Comparison of ENCODE assay signal across 10 cellular contexts in genomic region chr12:65685514-65685913, GRCh38.
DNase-seq lines count a peak whose midpoint lies in the region; ATAC-seq and TF ChIP-seq lines count a peak whose summit lies in the region.
"Had no signal": no experiment of that assay in that cellular context is flagged by ENCODE, and none has a peak within 500 bp of the region (broad histone marks: within the 10 kb centered on the region; RNA-seq: fewer than 3 reads in every experiment).

No MANE protein-coding gene starts in this region.

- H4K20me1 ChIP-seq in DOHH2 (ENCODE audit: control insufficient read depth, insufficient read depth, low read depth, low read length) (no peaks in the 10 kb centered on the region), KMS-11 (ENCODE audit: insufficient read depth) (no peaks in the 10 kb centered on the region)

- H3K36me3 ChIP-seq in DOHH2 (ENCODE audit: control insufficient read depth, low read length): no peaks in the 10 kb centered on the region
- H3K36me3 ChIP-seq in KMS-11 (ENCODE audit: insufficient read depth): no peaks in the 10 kb centered on the region
- H3K36me3 ChIP-seq in breast epithelium: no peaks in the 10 kb centered on the region
- no peaks in the 10 kb centered on the region for H3K36me3 ChIP-seq in lung (ENCODE audit: control insufficient read depth in 2 of 2, insufficient read depth in 2 of 2, low read length in 2 of 2)
- no peaks in the 10 kb centered on the region for H3K36me3 ChIP-seq in spleen

- no peak overlapping the region for H3K27ac ChIP-seq in DOHH2 (ENCODE audit: low read depth, low read length)
- no peak overlapping the region for H3K27ac ChIP-seq in KMS-11
- no peak overlapping the region for H3K27ac ChIP-seq in breast epithelium
- H3K27ac ChIP-seq in lung (ENCODE audit: low read depth in 1 of 2, low read length in 1 of 2): no peak overlapping the region
- no peak overlapping the region for H3K27ac ChIP-seq in spleen

- no peak overlapping the region for H3K9ac ChIP-seq in KMS-11

- 65 to 71% methylated on average over 4 of the region's 4 CpGs for WGBS in lung, 2 donors
- 68 to 79% (median 70%) methylated on average over 4 of the region's 4 CpGs for WGBS in spleen, 5 donors

- no peak overlapping the region for H2AFZ ChIP-seq in KMS-11 (ENCODE audit: low read depth)

- ATAC-seq in lung (ENCODE audit: insufficient read depth, low FRiP score): peak; percentile 30
- ATAC-seq: stimulated activated naive CD8-positive, alpha-beta T cell treated with anti-CD3 and anti-CD28 coated beads, Interleukin-15, Interleukin-2, amounts not matched to agents 100 U/mL and 50 U/mL, for 24 hours had no signal

- DNase-seq in breast epithelium (ENCODE audit: low spot score in 2 of 2) (no peak), lung (ENCODE audit: low spot score) (no peak), activated gamma-delta T cell treated with Interleukin-2 at 50 U/mL for 16 hours (no peak), COLO829 (ENCODE audit: low spot score) (no peak), spleen (no peak), midbrain (lab: John Stamatoyannopoulos, UW) (no peak)
- DNase-seq: islet precursor cell; stimulated activated naive CD8-positive, alpha-beta T cell treated with anti-CD3 and anti-CD28 coated beads, Interleukin-15, Interleukin-2, amounts not matched to agents 100 U/mL and 50 U/mL, for 24 hours had no signal

- TF ChIP-seq CTCF in DOHH2 (IDR thresholded peaks at IDR 0.05; ENCODE audit: low read depth, low read length, poor library complexity, severe bottlenecking): peak; percentile 60
- peak; percentile 68 for TF ChIP-seq CTCF in KMS-11 (conservative IDR thresholded peaks at IDR 0.05; ENCODE audit: low read depth, low read length)
- peak in 2 of 3 donors; percentile 24 to 31 for TF ChIP-seq CTCF in breast epithelium (IDR thresholded peaks at IDR 0.05)
- TF ChIP-seq CTCF in lung (IDR thresholded peaks at IDR 0.05; ENCODE audit: control extremely low read depth, extremely low read depth): no peak
- peak in 2 of 11 experiments; percentile 28 to 34 for TF ChIP-seq CTCF in spleen (IDR thresholded peaks at IDR 0.05 in 8 of 11, conservative IDR thresholded peaks at IDR 0.05 in 3 of 11)

- H3K4me3 ChIP-seq in DOHH2 (ENCODE audit: low read length) (no peak overlapping the region), KMS-11 (IDR thresholded peaks at IDR 0.05; ENCODE audit: insufficient read depth, low read depth, low read length) (no peak overlapping the region), breast epithelium (no peak overlapping the region), lung (no peak overlapping the region), spleen (no peak overlapping the region)

- TF ChIP-seq POLR2A in breast epithelium (IDR thresholded peaks at IDR 0.05) (no peak), spleen (IDR thresholded peaks at IDR 0.05) (no peak)

- H3K4me1 ChIP-seq in DOHH2 (ENCODE audit: control insufficient read depth, low read length) (no peaks in the 10 kb centered on the region), KMS-11 (ENCODE audit: low read depth, poor library complexity, severe bottlenecking) (no peaks in the 10 kb centered on the region), breast epithelium (no peaks in the 10 kb centered on the region), lung (ENCODE audit: control insufficient read depth in 2 of 2, insufficient read depth in 2 of 2, low read length in 2 of 2) (no peaks in the 10 kb centered on the region), spleen (no peaks in the 10 kb centered on the region)

- no peaks in the 10 kb centered on the region for H3F3A ChIP-seq in DOHH2 (ENCODE audit: control insufficient read depth, insufficient read depth)

- H3K4me2 ChIP-seq in DOHH2 (ENCODE audit: low read length) (no peak overlapping the region), KMS-11 (no peak overlapping the region)

- H3K27me3 ChIP-seq in DOHH2 (ENCODE audit: control insufficient read depth, low read length): no peaks in the 10 kb centered on the region
- no peaks in the 10 kb centered on the region for H3K27me3 ChIP-seq in KMS-11 (ENCODE audit: insufficient read depth, low read depth)
- H3K27me3 ChIP-seq in breast epithelium: no peaks in the 10 kb centered on the region
- no peaks in the 10 kb centered on the region for H3K27me3 ChIP-seq in lung (ENCODE audit: control insufficient read depth, insufficient read depth)
- no peaks in the 10 kb centered on the region for H3K27me3 ChIP-seq in spleen (replicated peaks in 1 of 7)

- H3K9me3 ChIP-seq in DOHH2 (ENCODE audit: control insufficient read depth, insufficient read depth, low read length) (no peaks in the 10 kb centered on the region), breast epithelium (no peaks in the 10 kb centered on the region), lung (ENCODE audit: control insufficient read depth in 2 of 2, insufficient read depth in 1 of 2, low read length in 1 of 2) (no peaks in the 10 kb centered on the region), spleen (no peaks in the 10 kb centered on the region)

- intact Hi-C loops in breast epithelium (cut with DNase I; ENCODE audit: low total_unique reads): no loop called here
- intact Hi-C loops in spleen (cut with DNase I; ENCODE audit: low total_unique reads): no loop called here

- H3K9me2 ChIP-seq in DOHH2 (replicated peaks; ENCODE audit: control insufficient read depth, low read length): no peaks in the 10 kb centered on the region

- no peaks in the 10 kb centered on the region for H3K79me2 ChIP-seq in DOHH2 (ENCODE audit: control insufficient read depth, low read length)
- H3K79me2 ChIP-seq in KMS-11 (ENCODE audit: insufficient read depth, low read depth): no peaks in the 10 kb centered on the region
